ENCODE assay signal across 8 cellular contexts in the genomic region with DNA sequence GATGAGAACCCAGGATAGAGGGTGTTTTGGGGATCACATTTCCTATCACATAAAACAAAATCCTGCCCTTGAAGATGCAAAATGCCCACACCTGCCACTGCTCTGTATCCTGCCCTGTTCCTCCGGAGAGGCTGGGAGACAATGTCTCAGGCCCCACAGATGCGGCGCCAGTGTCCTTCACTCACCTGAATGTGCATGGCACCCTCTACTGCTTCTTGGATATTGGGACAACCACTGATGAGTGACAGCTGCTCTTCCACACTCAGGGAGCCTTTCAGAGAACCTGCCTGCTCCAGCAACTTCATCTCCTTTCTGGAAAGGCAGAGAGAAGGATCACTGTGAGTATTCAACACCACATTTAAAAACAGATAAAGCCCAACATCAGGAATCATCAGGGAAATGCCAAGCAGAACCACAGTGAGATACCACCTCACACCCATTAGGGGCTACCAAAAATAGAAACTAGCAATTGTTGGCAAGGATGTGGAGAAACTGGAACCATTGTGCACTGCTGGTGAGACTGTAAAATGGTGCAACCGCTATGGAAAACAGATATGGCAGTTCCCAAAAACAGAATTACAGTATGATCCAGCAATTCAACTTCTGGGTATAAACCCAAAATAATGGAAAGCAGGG. TPM values are rescaled to one million over a fixed set of nuclear protein-coding genes. Genes with fewer than 3 reads are reported as not detected.
DNase-seq lines count a peak whose midpoint lies in the region; ATAC-seq and TF ChIP-seq lines count a peak whose summit lies in the region.

No MANE protein-coding gene starts in this region.

- no peak for TF ChIP-seq POLR2A in Peyer's patch (IDR thresholded peaks at IDR 0.05)

- intact Hi-C loops in left ventricle myocardium inferior (cut with micrococcal nuclease), result no loop called here

- no peaks in the 10 kb centered on the region for H3K27me3 ChIP-seq in Peyer's patch
- no peaks in the 10 kb centered on the region for H3K27me3 ChIP-seq in left ventricle myocardium inferior (ENCODE audit: low read depth)

- H3K9me3 ChIP-seq in Peyer's patch (no peaks in the 10 kb centered on the region), left ventricle myocardium inferior (replicated peaks) (no peaks in the 10 kb centered on the region)

- TF ChIP-seq CTCF in Peyer's patch (IDR thresholded peaks at IDR 0.05) (peak in 4 of 6 experiments; percentile 37 to 53 (median 42)), left ventricle myocardium inferior (IDR thresholded peaks at IDR 0.05; ENCODE audit: borderline replicate concordance) (peak; percentile 38)

- DNase-seq in Daoy (ENCODE audit: low read depth) (peak; percentile 55), Peyer's patch (peak in 1 of 3 donors; percentile 63), left ventricle myocardium inferior (no peak)

- H3K27ac ChIP-seq in Peyer's patch (no peak overlapping the region), left ventricle myocardium inferior (replicated peaks) (no peak overlapping the region)

- ATAC-seq in GM21723 (IDR thresholded peaks at IDR 0.05; ENCODE audit: unreplicated experiment) (peak; percentile 80), GM18520 (IDR thresholded peaks at IDR 0.05; ENCODE audit: unreplicated experiment) (no peak), HG03457 (IDR thresholded peaks at IDR 0.05; ENCODE audit: unreplicated experiment) (no peak), HG02588 (IDR thresholded peaks at IDR 0.05; ENCODE audit: unreplicated experiment) (no peak), GM21825 (IDR thresholded peaks at IDR 0.05; ENCODE audit: unreplicated experiment) (no peak)

- H3K36me3 ChIP-seq in Peyer's patch (peaks cover 0 to 32% (median 0%) of the 10 kb centered on the region in 3 donors), left ventricle myocardium inferior (no peaks in the 10 kb centered on the region)

- H3K4me3 ChIP-seq in Peyer's patch (no peak overlapping the region), left ventricle myocardium inferior (no peak overlapping the region)

- H3K4me1 ChIP-seq in Peyer's patch (no peaks in the 10 kb centered on the region), left ventricle myocardium inferior (peaks cover 7% of the 10 kb centered on the region)

RNA-seq across cellular contexts. Expression of a gene that starts 36.4 kb away (rescaled TPM):
- total RNA-seq in Daoy (2014; rRNA removed; shearing (Covaris generic)), result 1.4 and 3.5 TPM in 2 replicates
- 100 to 1,000 TPM in 3 of 4 donors, 10 to 100 TPM in 1; 81.7 to 357 (median 299) TPM for total RNA-seq in Peyer's patch
- 20.5 TPM for total RNA-seq in left ventricle myocardium inferior
